Comparison of ENCODE assay signal across 1 cellular context in the genomic region with DNA sequence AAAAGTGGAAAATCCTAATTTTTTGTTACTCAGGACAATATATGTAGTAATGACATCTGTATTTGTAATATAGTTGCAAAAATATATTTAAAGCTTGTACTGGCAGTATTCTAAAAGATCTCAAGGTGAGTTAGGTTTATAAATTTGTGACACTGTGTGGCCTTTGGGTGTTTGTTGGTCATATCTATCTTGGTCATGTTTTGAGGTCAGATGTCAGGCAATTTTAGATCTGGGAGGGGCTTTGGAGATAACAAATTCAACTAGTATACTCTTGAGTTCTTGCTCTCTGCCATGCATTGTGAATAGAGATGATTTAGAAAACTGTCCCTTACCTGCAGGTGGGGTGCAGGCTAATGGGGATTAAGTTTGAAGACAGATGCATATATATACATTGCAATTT.
TF ChIP-seq lines count a peak whose summit lies in the region.

No MANE protein-coding gene starts in this region.

TF ChIP-seq in K562, 482 proteins besides CTCF, POLR2A, EP300 and RAD21:
- TF ChIP-seq ELF4 (CRISPR knock-in tag; IDR thresholded peaks at IDR 0.05) (no peak), NR2C1 (IDR thresholded peaks at IDR 0.05) (peak; percentile 55; the same call in 1 of the 2 replicates), NR2C1 (tag; IDR thresholded peaks at IDR 0.05) (peak; percentile 52; the same call in 1 of the 2 replicates)
